Comparison of ENCODE assay signal across 14 cellular contexts in the genomic region with DNA sequence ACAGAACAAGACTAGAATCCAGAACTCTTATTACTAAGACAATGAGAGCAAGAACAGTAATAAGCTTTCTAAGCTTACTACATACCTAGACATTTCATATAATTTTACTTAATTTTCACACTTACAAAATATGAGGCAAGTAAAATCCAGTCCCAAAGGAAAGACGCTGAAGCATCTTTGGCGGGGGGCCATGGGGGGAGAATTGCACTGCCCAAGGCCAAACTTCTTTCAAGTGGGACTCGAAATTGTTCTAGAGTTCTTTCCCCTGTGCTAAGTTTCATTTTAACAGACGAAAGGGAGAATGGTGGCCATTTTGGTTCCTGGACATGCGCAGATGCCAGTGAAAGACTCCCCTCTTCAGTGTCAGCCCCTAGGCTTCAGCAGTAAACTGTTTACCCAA.
A peak's percentile ranks its signal among the peaks of the same experiment; 100 is the strongest.
DNase-seq lines count a peak whose midpoint lies in the region; ATAC-seq and TF ChIP-seq lines count a peak whose summit lies in the region.
"Had no signal": no experiment of that assay in that cellular context is flagged by ENCODE, and none has a peak within 500 bp of the region (broad histone marks: within the 10 kb centered on the region; RNA-seq: fewer than 3 reads in every experiment).

No MANE protein-coding gene starts in this region.

- H3K9me3 Mint-ChIP-seq in stimulated activated naive B cell treated with anti-CD40 and anti-IgM and Interleukin-4, amounts not matched to agents 10 μg/mL and 1 μg/mL and 100 μg/mL, for 72 hours, result peaks cover 0 to 4% of the 10 kb centered on the region in 2 donors

- H3K36me3 Mint-ChIP-seq in stimulated activated naive B cell treated with anti-CD40 and anti-IgM and Interleukin-4, amounts not matched to agents 10 μg/mL and 1 μg/mL and 100 μg/mL, for 72 hours, result peaks cover 79 to 90% of the 10 kb centered on the region in 2 donors

- H3K4me3 Mint-ChIP-seq in stimulated activated naive B cell treated with anti-CD40 and anti-IgM and Interleukin-4, amounts not matched to agents 10 μg/mL and 1 μg/mL and 100 μg/mL, for 72 hours, result no peak overlapping the region

- no peak overlapping the region for H3K4me3 ChIP-seq in right atrium auricular region
- H3K4me3 ChIP-seq in right cardiac atrium (ENCODE audit: low read length), result no peak overlapping the region
- H3K4me3 ChIP-seq: BLaER1, HAP-1, SJSA1 had no signal

- H3K27me3 Mint-ChIP-seq in stimulated activated naive B cell treated with anti-CD40 and anti-IgM and Interleukin-4, amounts not matched to agents 10 μg/mL and 1 μg/mL and 100 μg/mL, for 72 hours, result no peaks in the 10 kb centered on the region

- no peaks in the 10 kb centered on the region for H3K9me3 ChIP-seq in right atrium auricular region
- H3K9me3 ChIP-seq in right cardiac atrium (ENCODE audit: control insufficient read depth, low read length), result no peaks in the 10 kb centered on the region
- H3K9me3 ChIP-seq: BLaER1, HAP-1, SJSA1 had no signal

- peaks cover 44 to 66% of the 10 kb centered on the region in 2 donors for H3K4me1 Mint-ChIP-seq in stimulated activated naive B cell treated with anti-CD40 and anti-IgM and Interleukin-4, amounts not matched to agents 10 μg/mL and 1 μg/mL and 100 μg/mL, for 72 hours

- WGBS in right cardiac atrium, result 67% methylated on average over 5 of the region's 5 CpGs

- H3K4me1 ChIP-seq in right atrium auricular region, result peaks cover 0 to 19% of the 10 kb centered on the region in 2 donors
- peaks cover 12% of the 10 kb centered on the region for H3K4me1 ChIP-seq in right cardiac atrium (ENCODE audit: control insufficient read depth, insufficient read depth, low read length)
- H3K4me1 ChIP-seq: HAP-1, SJSA1 had no signal

- peak; percentile 44 for DNase-seq in Right ventricle myocardium superior
- no peak for DNase-seq in right atrium auricular region (ENCODE audit: low spot score)
- no peak for DNase-seq in RWPE1 (ENCODE audit: low spot score)
- DNase-seq in right cardiac atrium, result peak in 1 of 3 donors; percentile 51
- no peak for DNase-seq in stimulated activated naive B cell treated with anti-CD40 and anti-IgM and Interleukin-4, amounts not matched to agents 10 μg/mL and 1 μg/mL and 100 μg/mL, for 72 hours
- no peak for DNase-seq in activated naive CD4-positive, alpha-beta T cell (lab: John Stamatoyannopoulos, UW)
- DNase-seq in AML-193 (lab: John Stamatoyannopoulos, UW), result no peak
- DNase-seq in NCI-H1694 (lab: John Stamatoyannopoulos, UW), result no peak
- DNase-seq: 8988T; MV-4-11; NK-92 treated with Interleukin-12 subunit alpha and Interleukin-12 subunit beta, amount 100 ng/mL, for 24 hours had no signal

- TF ChIP-seq CTCF in right atrium auricular region (IDR thresholded peaks at IDR 0.05) (no peak), RWPE1 (conservative IDR thresholded peaks at IDR 0.05; ENCODE audit: low read depth) (no peak)

- peaks cover 59% of the 10 kb centered on the region for H3K36me3 ChIP-seq in right atrium auricular region

- POLR2A ChIA-PET in RWPE1 (lab: Yijun Ruan, JAX; ENCODE audit: low non-redundant PET), result no interaction called here

- H3K27me3 ChIP-seq in right atrium auricular region (no peaks in the 10 kb centered on the region), right cardiac atrium (ENCODE audit: control insufficient read depth, insufficient read depth) (no peaks in the 10 kb centered on the region)
- H3K27me3 ChIP-seq: BLaER1, SJSA1 had no signal

- ATAC-seq in Right ventricle myocardium superior (ENCODE audit: poor library complexity) (no peak), right cardiac atrium (no peak)
- no peak for ATAC-seq in stimulated activated naive B cell treated with anti-CD40 and anti-IgM and Interleukin-4, amounts not matched to agents 10 μg/mL and 1 μg/mL and 100 μg/mL, for 72 hours (replicated peaks)

- peak overlapping the region in 1 of 2 donors; percentile 43 for H3K27ac ChIP-seq in right atrium auricular region
- peak overlapping the region; percentile 61 for H3K27ac ChIP-seq in RWPE1
- H3K27ac ChIP-seq in right cardiac atrium (ENCODE audit: low read length), result peak overlapping the region; percentile 27
- H3K27ac ChIP-seq: BLaER1, SJSA1 had no signal

- intact Hi-C loops in Right ventricle myocardium superior (cut with DNase I) (no loop called here), right cardiac atrium (cut with DNase I) (no loop called here)

- H3K27ac Mint-ChIP-seq in stimulated activated naive B cell treated with anti-CD40 and anti-IgM and Interleukin-4, amounts not matched to agents 10 μg/mL and 1 μg/mL and 100 μg/mL, for 72 hours, result peak overlapping the region; percentile 77

- CTCF ChIA-PET in RWPE1 (lab: Yijun Ruan, JAX), result interaction anchor here (0.6 to 1.5 kb wide), 2 partner anchors 10 to 123 kb away, joined by 3 read pairs; no protein-coding TSS in a partner anchor
